10 cellular contexts compared by ENCODE assay signal in genomic region chr11:68028802-68029475, GRCh38. TPM values are rescaled to one million over a fixed set of nuclear protein-coding genes. Genes with fewer than 3 reads are reported as not detected.
DNase-seq lines count a peak whose midpoint lies in the region; ATAC-seq and TF ChIP-seq lines count a peak whose summit lies in the region.
"Had no signal": no experiment of that assay in that cellular context is flagged by ENCODE, and none has a peak within 500 bp of the region (broad histone marks: within the 10 kb centered on the region; RNA-seq: fewer than 3 reads in every experiment).

No MANE protein-coding gene starts in this region.

- H3K27me3 Mint-ChIP-seq in activated T-cell treated with anti-CD3 and anti-CD28 coated beads, Interleukin-2, amount 50 U/mL, for 4 hours (ENCODE audit: low read depth), result no peaks in the 10 kb centered on the region

- no peaks in the 10 kb centered on the region for H3K27me3 ChIP-seq in Panc1 (ENCODE audit: control insufficient read depth, insufficient read depth, low read length)

- H3K27ac ChIP-seq in Panc1 (ENCODE audit: low read length) (peak overlapping the region; percentile 91), skin epidermis (peak overlapping the region in 15 of 21 experiments; percentile 0 to 93 (median 70))

- POLR2A ChIA-PET in Panc1 (lab: Charles Lee), result no interaction called here

- ATAC-seq in activated T-cell treated with anti-CD3 and anti-CD28 coated beads, Interleukin-2, amount 50 U/mL, for 4 hours, result no peak
- no peak for ATAC-seq in Panc1
- no peak for ATAC-seq in HG02642 (IDR thresholded peaks at IDR 0.05; ENCODE audit: poor library complexity, unreplicated experiment)

- no peaks in the 10 kb centered on the region for H3K36me3 ChIP-seq in Panc1 (ENCODE audit: control insufficient read depth, insufficient read depth, low read length)

- intact Hi-C loops in Panc1 (cut with micrococcal nuclease; ENCODE audit: unreplicated experiment), result no loop called here

- H3K4me3 ChIP-seq in Panc1 (ENCODE audit: low read depth in 2 of 2, low read length in 2 of 2), result peak overlapping the region; percentile 89 to 91; a peak in 3 of 4 replicates
- no peak overlapping the region for H3K4me3 ChIP-seq in epithelial cell of esophagus (ENCODE audit: low read length)
- peak overlapping the region in 1 of 7 experiments; percentile 73 for H3K4me3 ChIP-seq in skin epidermis

- TF ChIP-seq CTCF in Panc1 (IDR thresholded peaks at IDR 0.05), result no peak
- TF ChIP-seq CTCF in epithelial cell of esophagus (IDR thresholded peaks at IDR 0.05; ENCODE audit: insufficient read depth, low read depth, low read length, missing control alignments), result no peak

- CTCF ChIA-PET in Panc1 (lab: Charles Lee), result interaction anchor here (0.6 kb wide), 1 partner anchor 761 kb away, joined by 3 read pairs; no protein-coding TSS in a partner anchor

- no peak for DNase-seq in activated T-cell treated with anti-CD3 and anti-CD28 coated beads, Interleukin-2, amount 50 U/mL, for 4 hours
- DNase-seq in activated T-cell treated with anti-CD3 and anti-CD28 coated beads for 4 hours (no peak), Panc1 (ENCODE audit: low read depth, low spot score) (no peak), epithelial cell of esophagus (ENCODE audit: low read depth) (peak; percentile 73), NCI-H2171 treated with DMSO at 0.1 percent for 48 hours (lab: John Stamatoyannopoulos, UW) (no peak), NOMO-1 treated with dmso at 0.1 percent for 144 hours (lab: John Stamatoyannopoulos, UW; ENCODE audit: unreplicated experiment) (no peak)
- DNase-seq: C1 segment of cervical spinal cord; stimulated activated CD4-positive, alpha-beta T cell treated with anti-CD3 and anti-CD28 coated beads, Interleukin-4, amount 100 ng/mL, for 24 hours had no signal

- peaks cover 14% of the 10 kb centered on the region for H3K9me3 Mint-ChIP-seq in activated T-cell treated with anti-CD3 and anti-CD28 coated beads, Interleukin-2, amount 50 U/mL, for 4 hours

- H3K36me3 Mint-ChIP-seq in activated T-cell treated with anti-CD3 and anti-CD28 coated beads, Interleukin-2, amount 50 U/mL, for 4 hours (ENCODE audit: insufficient read depth), result peaks cover 7% of the 10 kb centered on the region

- peaks cover 19% of the 10 kb centered on the region for H3K4me1 Mint-ChIP-seq in activated T-cell treated with anti-CD3 and anti-CD28 coated beads, Interleukin-2, amount 50 U/mL, for 4 hours (ENCODE audit: low read depth)

- peak overlapping the region; percentile 93 for H3K4me3 Mint-ChIP-seq in activated T-cell treated with anti-CD3 and anti-CD28 coated beads, Interleukin-2, amount 50 U/mL, for 4 hours

- H3K9me3 ChIP-seq in Panc1 (ENCODE audit: control insufficient read depth, insufficient read depth, low read depth, low read length), result no peaks in the 10 kb centered on the region

- in situ Hi-C loops in Panc1 (cut with HindIII; ENCODE audit: low pct_unique_long_range_greater_than_20kb, low sequenced_read_pairs), result no loop called here

- H3K4me1 ChIP-seq in Panc1 (ENCODE audit: control insufficient read depth, insufficient read depth, low read length), result peaks cover 31% of the 10 kb centered on the region

- BruUV-seq in Panc1 (replicated peaks; lab: Mats Ljungman, UMichigan), result no TSS peak

RNA-seq across cellular contexts. Expression of gene NDUFS8, which starts 1.5 kb away (rescaled TPM):
- total RNA-seq in activated T-cell treated with anti-CD3 and anti-CD28 coated beads, Interleukin-2, amount 50 U/mL, for 4 hours, result 100 to 1,000 TPM; 157 to 173 (median 159) TPM
- 289 TPM for total RNA-seq in Panc1 (2021; ENCODE audit: unreplicated experiment)
- polyA plus RNA-seq in Panc1 (2012; ENCODE audit: insufficient read length), result 558 TPM

RNA-seq across cellular contexts. Expression of gene TCIRG1, which starts 9.9 kb away (rescaled TPM):
- 100 to 1,000 TPM in 2 of 3 donors, 10 to 100 TPM in 1; 87.0 to 109 (median 101) TPM for total RNA-seq in activated T-cell treated with anti-CD3 and anti-CD28 coated beads, Interleukin-2, amount 50 U/mL, for 4 hours
- 158 TPM for total RNA-seq in Panc1 (2021; ENCODE audit: unreplicated experiment)
- 192 TPM for polyA plus RNA-seq in Panc1 (2012; ENCODE audit: insufficient read length)

RNA-seq across cellular contexts. Expression of gene ALDH3B1, which starts 18.8 kb away (rescaled TPM):
- total RNA-seq in activated T-cell treated with anti-CD3 and anti-CD28 coated beads, Interleukin-2, amount 50 U/mL, for 4 hours, result under 1 TPM in 2 of 3 donors, not detected in 1; 0.08 to 0.15 TPM
- total RNA-seq in Panc1 (2021; ENCODE audit: unreplicated experiment), result 18.3 TPM
- 25.3 TPM for polyA plus RNA-seq in Panc1 (2012; ENCODE audit: insufficient read length)

RNA-seq across cellular contexts. Expression of gene UNC93B1, which starts 25.0 kb away (rescaled TPM):
- total RNA-seq in activated T-cell treated with anti-CD3 and anti-CD28 coated beads, Interleukin-2, amount 50 U/mL, for 4 hours, result 10 to 100 TPM; 12.8 to 15.6 (median 14.1) TPM
- total RNA-seq in Panc1 (2021; ENCODE audit: unreplicated experiment), result 54.1 TPM
- polyA plus RNA-seq in Panc1 (2012; ENCODE audit: insufficient read length), result 74.9 TPM

Comparison
In these comparisons a context has a peak if more than half of its experiments do, and no peak if none do; other contexts are left out.
1. RNA of gene ALDH3B1, which starts 18.8 kb away (total RNA-seq): 18.3 TPM in Panc1 (single experiment); 0.08 to 0.15 TPM in activated T-cell treated with anti-CD3 and anti-CD28 coated beads, Interleukin-2, amount 50 U/mL, for 4 hours; every median in the first group is over 10 times any median in the second.